15 cellular contexts compared by ENCODE assay signal in the genomic region with DNA sequence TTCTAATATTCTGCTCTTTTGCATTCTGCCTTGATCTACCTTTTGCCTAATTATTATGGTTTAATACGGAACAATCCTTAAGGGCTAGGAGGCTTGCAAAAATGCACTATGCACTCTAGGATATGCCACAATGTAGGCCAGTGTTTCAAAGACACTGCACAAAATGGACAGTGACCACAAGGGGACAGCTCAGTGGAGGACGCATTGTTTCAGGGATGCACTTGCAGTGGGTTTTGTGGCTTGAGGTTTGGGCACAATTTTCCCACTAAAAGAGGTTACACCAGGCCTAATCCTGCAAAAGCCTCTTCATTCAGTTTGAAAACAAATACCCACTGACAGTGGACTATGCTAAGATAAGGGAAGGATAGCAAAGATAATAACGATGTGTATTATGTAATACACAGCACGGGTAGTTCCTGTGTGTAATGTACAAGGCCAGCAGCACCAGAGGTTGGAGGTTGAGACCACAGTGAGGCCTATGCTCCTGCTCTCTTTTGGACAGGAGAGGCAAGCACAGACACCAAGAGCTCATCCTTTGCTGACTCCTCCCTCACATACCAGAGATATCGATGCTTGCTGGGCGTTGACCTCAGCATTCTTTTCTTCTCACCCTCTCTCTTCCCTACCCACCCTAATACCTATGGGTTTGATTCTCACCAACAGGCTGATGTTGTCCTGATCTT. TPM values are rescaled to one million over a fixed set of nuclear protein-coding genes. Genes with fewer than 3 reads are reported as not detected.
DNase-seq lines count a peak whose midpoint lies in the region; ATAC-seq, FAIRE-seq and TF ChIP-seq lines count a peak whose summit lies in the region.
"Had no signal": no experiment of that assay in that cellular context is flagged by ENCODE, and none has a peak within 500 bp of the region (broad histone marks: within the 10 kb centered on the region; RNA-seq: fewer than 3 reads in every experiment).

No MANE protein-coding gene starts in this region.

- DNase-seq in AG20443 (ENCODE audit: low spot score) (peak; percentile 43), IMR-90 (peak; percentile 4), K562 (ENCODE audit: extremely low read depth in 1 of 4, low spot score in 3 of 4) (no peak), kidney tubule cell (ENCODE audit: low spot score) (peak; percentile 4), activated gamma-delta T cell (lab: John Stamatoyannopoulos, UW) (no peak), superior temporal gyrus (ENCODE audit: extremely low spot score) (no peak), SK-N-DZ (ENCODE audit: low spot score) (no peak), NCI-H526 treated with DMSO at 0.1 percent for 48 hours (lab: John Stamatoyannopoulos, UW) (no peak)
- DNase-seq: activated T-cell treated with anti-CD3 and anti-CD28 coated beads, Interleukin-2, amount 50 U/mL, for 48 hours; immature natural killer cell; natural killer cell; NCI-H446 treated with DMSO at 0.1 percent for 48 hours; posterior cingulate gyrus; stomach had no signal

- H2AFZ ChIP-seq in IMR-90 (replicated peaks; ENCODE audit: low read length, poor library complexity) = peak overlapping the region; percentile 53
- no peak overlapping the region for H2AFZ ChIP-seq in K562 (ENCODE audit: low read depth, low read length)

- TF ChIP-seq RAD21 in IMR-90 (IDR thresholded peaks at IDR 0.05; ENCODE audit: low read length) = no peak
- TF ChIP-seq RAD21 in K562 (CRISPR knock-in tag; conservative IDR thresholded peaks at IDR 0.05 in 1 of 2, IDR thresholded peaks at IDR 0.05 in 1 of 2) = no peak

- BruUV-seq in IMR-90 (replicated peaks; lab: Mats Ljungman, UMichigan) = no TSS peak
- BruUV-seq in K562 (replicated peaks; lab: Mats Ljungman, UMichigan) = no TSS peak

- ATAC-seq in IMR-90 (ENCODE audit: low read depth) (peak; percentile 47), K562 (peak; percentile 48; the same call in 2 of the 3 replicates)
- ATAC-seq: natural killer cell had no signal

- FAIRE-seq in K562 (lab: Jason Lieb, UNC) = no peak

- peak overlapping the region; percentile 54 for H3K23ac ChIP-seq in IMR-90 (ENCODE audit: low read depth, low read length)

- H2AK5ac ChIP-seq in IMR-90 (ENCODE audit: low read depth, low read length) = peak overlapping the region; percentile 98

- no peak for TF ChIP-seq POLR2A in IMR-90 (IDR thresholded peaks at IDR 0.05; ENCODE audit: low read depth, low read length)
- TF ChIP-seq POLR2A in K562 (conservative IDR thresholded peaks at IDR 0.05) = no peak

- peak overlapping the region; percentile 89 for H2BK120ac ChIP-seq in IMR-90 (ENCODE audit: low read depth, low read length)

- peak overlapping the region; percentile 80 for H4K91ac ChIP-seq in IMR-90 (ENCODE audit: insufficient read depth, low read depth, low read length)

- dilution Hi-C loops in IMR-90 (cut with HindIII; ENCODE audit: low sequenced_read_pairs, unreplicated experiment) = no loop called here

- no peak for TF ChIP-seq EP300 in K562 (IDR thresholded peaks at IDR 0.05; ENCODE audit: low read length)

- H3K4me2 ChIP-seq in IMR-90 (ENCODE audit: low read depth, low read length) (peak overlapping the region; percentile 23; the same call in 1 of the 2 replicates), K562 (ENCODE audit: insufficient read depth, low read length) (no peak overlapping the region)

- in situ Hi-C loops in IMR-90 (cut with MboI; ENCODE audit: low sequenced_read_pairs) = no loop called here
- in situ Hi-C loops in K562 (cut with MboI) = no loop called here

- H3K9me3 ChIP-seq in IMR-90 (ENCODE audit: control insufficient read depth, insufficient read depth, low read length) = no peaks in the 10 kb centered on the region
- H3K9me3 ChIP-seq in K562 (replicated peaks; ENCODE audit: control insufficient read depth, insufficient read depth, low read depth, low read length) = no peaks in the 10 kb centered on the region
- H3K9me3 ChIP-seq: stomach had no signal

- H3K18ac ChIP-seq in IMR-90 (ENCODE audit: low read depth, low read length) = peak overlapping the region; percentile 89

- intact Hi-C loops in IMR-90 (cut with micrococcal nuclease) = loop anchor here (5.0 kb wide), 1 partner anchor 54 kb away; no protein-coding TSS in a partner anchor
- intact Hi-C loops in K562 (cut with micrococcal nuclease) = no loop called here

- H3K79me1 ChIP-seq in IMR-90 (ENCODE audit: low read depth in 1 of 2, low read length in 2 of 2) = peaks cover 0 to 3% of the 10 kb centered on the region in 2 experiments; a peak in 1 of 4 replicates

- H3K36me3 ChIP-seq in IMR-90 (ENCODE audit: control insufficient read depth, insufficient read depth, low read length) = no peaks in the 10 kb centered on the region
- no peaks in the 10 kb centered on the region for H3K36me3 ChIP-seq in K562 (ENCODE audit: control insufficient read depth, insufficient read depth, low read length)
- H3K36me3 ChIP-seq: stomach had no signal

- H3K9me1 ChIP-seq in IMR-90 (ENCODE audit: insufficient read depth, low read length) (peaks cover 12% of the 10 kb centered on the region), K562 (ENCODE audit: control insufficient read depth, insufficient read depth, low read length) (no peaks in the 10 kb centered on the region)

- H3K27ac ChIP-seq in IMR-90 (ENCODE audit: insufficient read depth, low read length) = peak overlapping the region; percentile 93
- no peak overlapping the region for H3K27ac ChIP-seq in K562 (ENCODE audit: extremely low read depth, low read depth, low read length)
- H3K27ac ChIP-seq: stomach had no signal

- no peak overlapping the region for H3K4me3 ChIP-seq in IMR-90 (ENCODE audit: insufficient read depth, low read depth, low read length)
- H3K4me3 ChIP-seq in K562 = no peak overlapping the region
- H3K4me3 ChIP-seq: lung, stomach had no signal

- H3K9ac ChIP-seq in IMR-90 (ENCODE audit: low read depth, low read length) = peak overlapping the region; percentile 43; the same call in 1 of the 2 replicates
- no peak overlapping the region for H3K9ac ChIP-seq in K562 (ENCODE audit: insufficient read depth in 1 of 2, low read depth in 2 of 2, low read length in 2 of 2)

- H3K4ac ChIP-seq in IMR-90 (ENCODE audit: low read depth, low read length) = peak overlapping the region; percentile 88

- H2AK9ac ChIP-seq in IMR-90 (replicated peaks; ENCODE audit: low read depth, low read length, poor library complexity) = peak overlapping the region; percentile 56

- POLR2A ChIA-PET in IMR-90 (lab: Charles Lee; ENCODE audit: unreplicated experiment) (no interaction called here), K562 (lab: Yijun Ruan, JAX) (no interaction called here)

- no peaks in the 10 kb centered on the region; the same call in 1 of the 2 replicates for H4K20me1 ChIP-seq in IMR-90 (ENCODE audit: insufficient read depth, low read length)
- no peaks in the 10 kb centered on the region for H4K20me1 ChIP-seq in K562 (replicated peaks; ENCODE audit: control insufficient read depth, insufficient read depth, low read length)

- no CpG with 5 or more reads among the region's 6 CpGs for WGBS in IMR-90 (ENCODE audit: extremely low coverage in 2 of 2, insufficient read length in 1 of 2), 2 experiments
- 4% methylated on average over 6 of the region's 6 CpGs for WGBS in K562 (ENCODE audit: insufficient coverage, low coverage, missing lambda C conversion rate)

- peak overlapping the region; percentile 40 to 93; a peak in 3 of 4 replicates for H4K8ac ChIP-seq in IMR-90 (ENCODE audit: low read depth in 2 of 2, low read length in 2 of 2)

- peak overlapping the region; percentile 91 for H2BK20ac ChIP-seq in IMR-90 (ENCODE audit: low read depth, low read length)

- peak overlapping the region; percentile 63 for H3K56ac ChIP-seq in IMR-90 (ENCODE audit: extremely low read depth, insufficient read depth, low read length)

- H3K27me3 ChIP-seq in IMR-90 (ENCODE audit: control insufficient read depth, insufficient read depth, low read length) = no peaks in the 10 kb centered on the region
- peaks cover 10 to 15% of the 10 kb centered on the region in 2 experiments; a peak in 4 of 5 replicates for H3K27me3 ChIP-seq in K562 (ENCODE audit: control insufficient read depth in 2 of 2, insufficient read depth in 2 of 2, low read length in 2 of 2)
- H3K27me3 ChIP-seq: stomach had no signal

- CTCF ChIA-PET in IMR-90 (lab: Yijun Ruan, JAX) (interaction anchor here (0.5 kb wide), 1 partner anchor 20 kb away, joined by 4 read pairs; no protein-coding TSS in a partner anchor), K562 (lab: Yijun Ruan, JAX; ENCODE audit: low intra/inter-chr PET ratio) (no interaction called here)

- peak overlapping the region; percentile 97 for H2BK5ac ChIP-seq in IMR-90 (ENCODE audit: low read depth, low read length, poor library complexity, severe bottlenecking)

- H3K14ac ChIP-seq in IMR-90 (replicated peaks; ENCODE audit: low read depth, low read length) = peak overlapping the region; percentile 90

- H4K5ac ChIP-seq in IMR-90 (ENCODE audit: low read depth, low read length) = peak overlapping the region; percentile 69

- TF ChIP-seq CTCF in IMR-90 (conservative IDR thresholded peaks at IDR 0.05; ENCODE audit: low read depth, low read length) (no peak), K562 (IDR thresholded peaks at IDR 0.05 in 2 of 3, conservative IDR thresholded peaks at IDR 0.05 in 1 of 3; ENCODE audit: insufficient read depth in 2 of 3, low read depth in 1 of 3, low read length in 3 of 3) (no peak)

- peak overlapping the region; percentile 93; the same call in 2 of the 3 replicates for H2BK15ac ChIP-seq in IMR-90 (ENCODE audit: low read depth, low read length)

- peaks cover 21% of the 10 kb centered on the region for H3K4me1 ChIP-seq in IMR-90 (ENCODE audit: control insufficient read depth, insufficient read depth, low read length)
- no peaks in the 10 kb centered on the region; a peak in 1 of 5 replicates for H3K4me1 ChIP-seq in K562 (replicated peaks in 1 of 2; ENCODE audit: control insufficient read depth in 2 of 2, insufficient read depth in 2 of 2, low read length in 2 of 2)

- no peaks in the 10 kb centered on the region for H3K79me2 ChIP-seq in K562 (ENCODE audit: control insufficient read depth, insufficient read depth, low read length)

RNA-seq across cellular contexts. Expression of gene MAP6, which starts 12.7 kb away (rescaled TPM):
- 2.5 and 3.0 TPM in 2 replicates for total RNA-seq in IMR-90 (2012; rRNA removed)
- 3.1 and 3.4 TPM in 2 replicates for polyA plus RNA-seq in IMR-90 (2012; rRNA removed)
- 1.6 and 1.9 TPM in 2 replicates for polyA plus RNA-seq in IMR-90 (2012; cell fraction: cytosol; rRNA removed)
- polyA plus RNA-seq in IMR-90 (2012; cell fraction: nucleus; rRNA removed; ENCODE audit: low replicate concordance) = 6.3 and 12.8 TPM in 2 replicates
- not detected in 2 replicates for total RNA-seq in K562 (2011; cell fraction: chromatin; rRNA removed; ENCODE audit: low replicate concordance)
- total RNA-seq in K562 (2011; cell fraction: nucleolus; rRNA removed) = not detected in 2 replicates
- not detected in 2 replicates for total RNA-seq in K562 (2011; cell fraction: nucleoplasm; rRNA removed)
- not detected in 2 replicates for total RNA-seq in K562 (2014; rRNA removed)
- total RNA-seq in K562 (2014; rRNA removed; fragmentation: Illumina TruSeq; extraction: Trizol) = not detected in 2 replicates
- not detected in 2 replicates for total RNA-seq in K562 (2015; rRNA removed; fragmentation: Illumina TruSeq; extraction: Trizol)
- 0.07 TPM in 1 of 2 replicates, not detected in the other for total RNA-seq in K562 (2021)
- polyA plus RNA-seq in K562 (2011; rRNA removed) = not detected in 2 replicates
- not detected in 2 replicates for polyA plus RNA-seq in K562 (2011; cell fraction: cytosol; rRNA removed)
- not detected in 2 replicates for polyA plus RNA-seq in K562 (2011; cell fraction: nucleus; rRNA removed)
- 0.06 TPM in 1 of 2 replicates, not detected in the other for polyA plus RNA-seq in K562 (2012)
- polyA plus RNA-seq in K562 (2014; fragmentation: Illumina TruSeq; extraction: Trizol) = not detected in 2 replicates
- polyA plus RNA-seq in K562 (2014; fragmentation: Nextera tagmentation; extraction: Ambion mirVana) = not detected
- polyA plus RNA-seq in K562 (2014; rRNA removed) = not detected in 2 replicates
- not detected in 2 replicates for polyA minus RNA-seq in K562 (2011; rRNA and poly(A)+ RNA removed)
- polyA minus RNA-seq in K562 (2011; cell fraction: cytosol; rRNA and poly(A)+ RNA removed) = not detected in 2 replicates
- polyA minus RNA-seq in K562 (2011; cell fraction: nucleus; rRNA and poly(A)+ RNA removed) = not detected in 2 replicates
- 38.5 and 41.9 TPM in 2 replicates for polyA plus RNA-seq in SK-N-DZ (2014; cell fraction: cytosol; rRNA removed)
- 59.8 and 88.5 TPM in 2 replicates for polyA plus RNA-seq in SK-N-DZ (2014; cell fraction: nucleus; rRNA removed)
- total RNA-seq: natural killer cell had no signal
- polyA plus RNA-seq: immature natural killer cell had no signal

Comparison
In these comparisons a context has a peak if more than half of its experiments do, and no peak if none do; other contexts are left out.
1. DNase-seq: peak in AG20443 (single experiment), IMR-90 (single experiment) and kidney tubule cell (single experiment); none in K562 (0 of 4), activated gamma-delta T cell (single experiment), superior temporal gyrus (single experiment), SK-N-DZ (single experiment) and NCI-H526 treated with DMSO at 0.1 percent for 48 hours (single experiment).